Comparison of ENCODE assay signal across 8 cellular contexts in the genomic region with DNA sequence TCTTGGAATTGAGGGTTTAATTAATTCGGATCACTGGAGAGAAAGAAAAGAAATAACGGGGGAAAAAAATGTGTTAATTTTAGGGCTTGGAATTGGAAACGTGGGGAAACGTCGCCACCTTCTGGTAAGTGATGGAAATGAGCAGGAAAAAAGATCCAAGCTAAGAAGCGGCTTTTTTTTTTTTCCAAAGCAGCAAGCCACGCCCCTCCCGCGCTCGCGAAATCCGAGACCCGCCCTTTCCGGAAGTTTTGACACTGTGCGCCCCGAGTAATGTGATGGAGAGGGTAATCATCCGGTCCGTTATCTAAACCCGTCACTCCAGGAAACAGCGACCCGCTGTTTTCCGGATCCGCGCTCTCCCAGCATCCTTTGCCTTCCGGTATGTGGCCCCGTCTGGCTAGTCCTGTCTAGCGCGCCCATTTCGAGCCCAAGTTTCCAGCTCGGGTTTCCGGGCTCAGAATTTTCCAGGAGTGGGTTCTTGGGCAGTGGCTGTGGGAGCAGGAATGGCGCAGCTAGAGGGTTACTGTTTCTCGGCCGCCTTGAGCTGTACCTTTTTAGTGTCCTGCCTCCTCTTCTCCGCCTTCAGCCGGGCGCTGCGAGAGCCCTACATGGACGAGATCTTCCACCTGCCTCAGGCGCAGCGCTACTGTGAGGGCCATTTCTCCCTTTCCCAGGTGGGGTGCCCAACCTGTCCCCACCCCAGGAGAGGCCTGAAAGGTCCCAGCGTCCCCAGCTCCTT. TPM values are rescaled to one million over a fixed set of nuclear protein-coding genes. Genes with fewer than 3 reads are reported as not detected.
A peak's percentile ranks its signal among the peaks of the same experiment; 100 is the strongest.
DNase-seq lines count a peak whose midpoint lies in the region; ATAC-seq, FAIRE-seq and TF ChIP-seq lines count a peak whose summit lies in the region.

A gene with protein sequence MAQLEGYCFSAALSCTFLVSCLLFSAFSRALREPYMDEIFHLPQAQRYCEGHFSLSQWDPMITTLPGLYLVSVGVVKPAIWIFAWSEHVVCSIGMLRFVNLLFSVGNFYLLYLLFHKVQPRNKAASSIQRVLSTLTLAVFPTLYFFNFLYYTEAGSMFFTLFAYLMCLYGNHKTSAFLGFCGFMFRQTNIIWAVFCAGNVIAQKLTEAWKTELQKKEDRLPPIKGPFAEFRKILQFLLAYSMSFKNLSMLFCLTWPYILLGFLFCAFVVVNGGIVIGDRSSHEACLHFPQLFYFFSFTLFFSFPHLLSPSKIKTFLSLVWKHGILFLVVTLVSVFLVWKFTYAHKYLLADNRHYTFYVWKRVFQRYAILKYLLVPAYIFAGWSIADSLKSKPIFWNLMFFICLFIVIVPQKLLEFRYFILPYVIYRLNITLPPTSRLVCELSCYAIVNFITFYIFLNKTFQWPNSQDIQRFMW (plus strand): TSS at position 384 of the 739 bp plus-strand sequence. CDS start 120 bp downstream, at position 504.

- peaks cover 13% of the 10 kb centered on the region for H3K4me1 Mint-ChIP-seq in Caco-2 (ENCODE audit: low read depth, unreplicated experiment)

- no peaks in the 10 kb centered on the region for H3K36me3 Mint-ChIP-seq in Caco-2 (ENCODE audit: insufficient read depth, unreplicated experiment)

- H3K9me3 ChIP-seq in Caco-2 (no peaks in the 10 kb centered on the region), OCI-LY1 (ENCODE audit: low read length) (no peaks in the 10 kb centered on the region), endothelial cell of umbilical vein (replicated peaks; ENCODE audit: control insufficient read depth, insufficient read depth, low read length) (no peaks in the 10 kb centered on the region), mononuclear cell (ENCODE audit: low read depth, low read length) (no peaks in the 10 kb centered on the region)

- H3K36me3 ChIP-seq in Caco-2 (ENCODE audit: control insufficient read depth, insufficient read depth, low read length) (no peaks in the 10 kb centered on the region), OCI-LY1 (ENCODE audit: insufficient read depth, low read length) (peaks cover 7% of the 10 kb centered on the region; the same call in 1 of the 2 replicates), endothelial cell of umbilical vein (ENCODE audit: control insufficient read depth in 2 of 2, extremely low read depth in 1 of 2, insufficient read depth in 2 of 2, low read length in 2 of 2) (no peaks in the 10 kb centered on the region)

- TF ChIP-seq CTCF in Caco-2 (IDR thresholded peaks at IDR 0.05; ENCODE audit: insufficient read depth in 1 of 2, low read depth in 1 of 2, low read length in 1 of 2, severe bottlenecking in 1 of 2, unreplicated experiment in 1 of 2) (peak; percentile 66 to 81), OCI-LY1 (IDR thresholded peaks at IDR 0.05; ENCODE audit: low read length) (peak; percentile 69), endothelial cell of umbilical vein (IDR thresholded peaks at IDR 0.05; ENCODE audit: extremely low read depth in 1 of 2, insufficient read depth in 1 of 2, low read depth in 1 of 2, low read length in 2 of 2) (peak; percentile 50 to 56)

- H4K20me1 ChIP-seq in OCI-LY1 (ENCODE audit: insufficient read depth, low read length), result no peaks in the 10 kb centered on the region
- H4K20me1 ChIP-seq in endothelial cell of umbilical vein (replicated peaks; ENCODE audit: control insufficient read depth, extremely low read depth, insufficient read depth, low read length), result no peaks in the 10 kb centered on the region

- BruUV-seq in Caco-2 (replicated peaks; lab: Mats Ljungman, UMichigan) (no TSS peak), endothelial cell of umbilical vein (replicated peaks; lab: Mats Ljungman, UMichigan) (no TSS peak)

- H3K4me3 Mint-ChIP-seq in Caco-2 (ENCODE audit: unreplicated experiment), result peak within 1 kb of the TSS; percentile 83

- H3K9me3 Mint-ChIP-seq in Caco-2 (ENCODE audit: unreplicated experiment), result no peaks in the 10 kb centered on the region

- H3K4me2 ChIP-seq in OCI-LY1 (ENCODE audit: low read length) (peak within 1 kb of the TSS; percentile 96), endothelial cell of umbilical vein (ENCODE audit: insufficient read depth, low read length) (peak within 1 kb of the TSS; percentile 93)

- H3K27me3 ChIP-seq in Caco-2 (replicated peaks; ENCODE audit: control insufficient read depth, insufficient read depth, low read length), result no peaks in the 10 kb centered on the region
- no peaks in the 10 kb centered on the region for H3K27me3 ChIP-seq in OCI-LY1 (ENCODE audit: insufficient read depth, low read length)
- no peaks in the 10 kb centered on the region for H3K27me3 ChIP-seq in endothelial cell of umbilical vein (ENCODE audit: control insufficient read depth in 2 of 2, insufficient read depth in 2 of 2, low read length in 2 of 2)
- no peaks in the 10 kb centered on the region for H3K27me3 ChIP-seq in mononuclear cell (ENCODE audit: insufficient read depth, low read length)

- peak; percentile 83 for TF ChIP-seq POLR2A in endothelial cell of umbilical vein (IDR thresholded peaks at IDR 0.05; ENCODE audit: low read depth, low read length)

- intact Hi-C loops in Caco-2 (cut with micrococcal nuclease; ENCODE audit: unreplicated experiment) (loop anchor here (1.0 kb wide), 3 partner anchors 178 to 644 kb away; no protein-coding TSS in a partner anchor), endothelial cell of umbilical vein (cut with micrococcal nuclease) (loop anchor here (1.0 to 5.0 kb wide), 2 partner anchors 178 to 591 kb away; partner anchors contain the start of gene CPNE8)

- ATAC-seq in GM21367 (IDR thresholded peaks at IDR 0.05; ENCODE audit: unreplicated experiment), result peak; percentile 100

- H3K4me3 ChIP-seq in Caco-2 (ENCODE audit: low read depth, low read length) (peak within 1 kb of the TSS; percentile 41), OCI-LY1 (ENCODE audit: low read depth, low read length, poor library complexity, severe bottlenecking) (peak within 1 kb of the TSS; percentile 100), endothelial cell of umbilical vein (replicated peaks in 1 of 3; ENCODE audit: insufficient read depth in 1 of 3, low read depth in 1 of 3, low read length in 3 of 3) (peak within 1 kb of the TSS; percentile 68 to 88 (median 87)), mononuclear cell (ENCODE audit: low read length) (peak within 1 kb of the TSS; percentile 62)

- peak within 1 kb of the TSS; percentile 89 for H3K27ac Mint-ChIP-seq in Caco-2 (ENCODE audit: unreplicated experiment)

- peaks cover 7% of the 10 kb centered on the region for H3K79me2 ChIP-seq in OCI-LY1 (ENCODE audit: insufficient read depth, low read length)
- no peaks in the 10 kb centered on the region for H3K79me2 ChIP-seq in endothelial cell of umbilical vein (ENCODE audit: control insufficient read depth, insufficient read depth, low read length)

- CTCF ChIA-PET in Caco-2 (lab: Charles Lee) (interaction anchor here (0.6 to 1.6 kb wide), 5 partner anchors 171 to 837 kb away, joined by 3 to 7 read pairs (median 3); no protein-coding TSS in a partner anchor), endothelial cell of umbilical vein (lab: Charles Lee) (interaction anchor here (0.6 to 1.1 kb wide), 7 partner anchors 11 to 956 kb away, joined by 3 to 15 read pairs (median 3); no protein-coding TSS in a partner anchor)

- peak within 1 kb of the TSS; percentile 99 for H3K9ac ChIP-seq in OCI-LY1 (ENCODE audit: low read length)
- peak within 1 kb of the TSS; percentile 78 for H3K9ac ChIP-seq in endothelial cell of umbilical vein (replicated peaks; ENCODE audit: extremely low read depth, insufficient read depth, low read length)

- no peaks in the 10 kb centered on the region for H3F3A ChIP-seq in OCI-LY1 (ENCODE audit: insufficient read depth, low read length)

- no peaks in the 10 kb centered on the region for H3K9me1 ChIP-seq in endothelial cell of umbilical vein (replicated peaks; ENCODE audit: control insufficient read depth, extremely low read depth, insufficient read depth, low read length)

- FAIRE-seq in HTR-8/SVneo (lab: Jason Lieb, UNC) (peak; percentile 81), endothelial cell of umbilical vein (lab: Jason Lieb, UNC) (peak; percentile 97)

- no peaks in the 10 kb centered on the region for H3K27me3 Mint-ChIP-seq in Caco-2 (ENCODE audit: insufficient read depth, unreplicated experiment)

- POLR2A ChIA-PET in Caco-2 (lab: Charles Lee) (no interaction called here), endothelial cell of umbilical vein (lab: Charles Lee) (interaction anchor here (0.6 kb wide), 1 partner anchor 1082 kb away, joined by 4 read pairs; no protein-coding TSS in a partner anchor)

- dilution Hi-C loops in endothelial cell of umbilical vein (cut with MboI; ENCODE audit: extremely low pct_ligation_motif_present, low sequenced_read_pairs), result no loop called here

- DNase-seq in Caco-2 (peak; percentile 94 to 96), HTR-8/SVneo (ENCODE audit: insufficient read length, low spot score) (peak; percentile 32), endothelial cell of umbilical vein (ENCODE audit: low read depth, low spot score) (peak; percentile 96)
- peak; percentile 91 for DNase-seq in activated CD8-positive, alpha-beta memory T cell treated with anti-CD3 and anti-CD28 coated beads, Interleukin-2, amount 50 U/mL, for 48 hours
- DNase-seq in stimulated activated CD8-positive, alpha-beta memory T cell treated with anti-CD3 and anti-CD28 coated beads, Interleukin-4, amount 100 ng/mL, for 1 hour (ENCODE audit: low read depth in 2 of 2, low spot score in 1 of 2), result peak; percentile 71 to 86

- H2AFZ ChIP-seq in OCI-LY1 (ENCODE audit: low read length) (peak within 1 kb of the TSS; percentile 99), endothelial cell of umbilical vein (ENCODE audit: low read depth, low read length) (peak within 1 kb of the TSS; percentile 99)

- peak within 1 kb of the TSS; percentile 50 for H3K27ac ChIP-seq in OCI-LY1 (ENCODE audit: low read depth, low read length, poor library complexity, severe bottlenecking)
- H3K27ac ChIP-seq in endothelial cell of umbilical vein (ENCODE audit: insufficient read depth, low read depth, low read length), result peak within 1 kb of the TSS; percentile 99

- H3K4me1 ChIP-seq in Caco-2 (no peaks in the 10 kb centered on the region), OCI-LY1 (ENCODE audit: insufficient read depth, low read length, severe bottlenecking) (peaks cover 17% of the 10 kb centered on the region), endothelial cell of umbilical vein (ENCODE audit: control insufficient read depth, extremely low read depth, insufficient read depth, low read length) (peaks cover 7% of the 10 kb centered on the region), mononuclear cell (ENCODE audit: insufficient read depth, low read length) (peaks cover 5% of the 10 kb centered on the region)

- H3K9me2 ChIP-seq in OCI-LY1 (ENCODE audit: low read depth, low read length), result no peaks in the 10 kb centered on the region

RNA-seq across cellular contexts. Expression of the gene that starts here (rescaled TPM):
- 10.9 and 11.9 TPM in 2 replicates for total RNA-seq in Caco-2 (2022)
- total RNA-seq in endothelial cell of umbilical vein, result 6.3 and 9.0 TPM in 2 replicates
- polyA plus RNA-seq in endothelial cell of umbilical vein, result 8.0 and 8.4 TPM in 2 replicates
- 2.8 and 3.3 TPM in 2 replicates for polyA plus RNA-seq in endothelial cell of umbilical vein (2011; cell fraction: cytosol; rRNA removed)
- 4.0 and 6.9 TPM in 2 replicates for polyA plus RNA-seq in endothelial cell of umbilical vein (2011; cell fraction: nucleus; rRNA removed)
- 3.4 and 5.0 TPM in 2 replicates for polyA plus RNA-seq in endothelial cell of umbilical vein (2012)
- 23.3 and 32.6 TPM in 2 replicates for polyA minus RNA-seq in endothelial cell of umbilical vein
- 11.7 TPM for polyA minus RNA-seq in endothelial cell of umbilical vein (2011; cell fraction: cytosol; rRNA and poly(A)+ RNA removed)
- polyA minus RNA-seq in endothelial cell of umbilical vein (2011; cell fraction: nucleus; rRNA and poly(A)+ RNA removed), result 11.4 and 12.4 TPM in 2 replicates
- total RNA-seq in mononuclear cell, result 7.7 TPM

Comparison
In these comparisons a context has a peak if more than half of its experiments do, and no peak if none do; other contexts are left out.
1. Peak in every context shown above with its lines: DNase-seq, ATAC-seq, H3K4me3 ChIP-seq and H3K27ac ChIP-seq.
2. DNase-seq: peak in every context shown above with its lines; median percentile 96 in endothelial cell of umbilical vein; 95 in Caco-2; 91 in activated CD8-positive, alpha-beta memory T cell treated with anti-CD3 and anti-CD28 coated beads, Interleukin-2, amount 50 U/mL, for 48 hours; 78 in stimulated activated CD8-positive, alpha-beta memory T cell treated with anti-CD3 and anti-CD28 coated beads, Interleukin-4, amount 100 ng/mL, for 1 hour; 32 in HTR-8/SVneo.
3. H3K4me3 ChIP-seq: peak in every context shown above with its lines; median percentile 100 in OCI-LY1; 87 in endothelial cell of umbilical vein; 62 in mononuclear cell; 41 in Caco-2.